In genomic region chr10:124193309-124193696, GRCh38 we compare ENCODE assay signal across 34 cellular contexts.
"Had no signal": no experiment of that assay in that cellular context is flagged by ENCODE, and none has a peak within 500 bp of the region (broad histone marks: within the 10 kb centered on the region; RNA-seq: fewer than 3 reads in every experiment).

No MANE protein-coding gene starts in this region.

- H3K36me3 Mint-ChIP-seq: activated naive CD4-positive, alpha-beta T cell treated with anti-CD3 and anti-CD28 coated beads, Interleukin-2, amount 50 U/mL, for 72 hours; activated naive CD8-positive, alpha-beta T cell treated with anti-CD3 and anti-CD28 coated beads for 36 hours; WTC11 had no signal

- H3K4me1 ChIP-seq: adrenal gland, body of pancreas had no signal

- H3K4me1 Mint-ChIP-seq: activated CD4-positive, alpha-beta T cell treated with anti-CD3 and anti-CD28 coated beads for 36 hours; activated CD4-positive, alpha-beta T cell treated with anti-CD3 and anti-CD28 coated beads, Interleukin-2, amount 10 ng/mL, durations not matched to agents 7 days and 5 days; activated naive CD8-positive, alpha-beta T cell treated with anti-CD3 and anti-CD28 coated beads for 36 hours; activated T-helper 17 cell treated with anti-CD3 and anti-CD28 coated beads, Interleukin-2, amount 50 U/mL, for 72 hours; central memory CD8-positive, alpha-beta T cell had no signal

- H3K27ac ChIP-seq: adrenal gland, body of pancreas, brain microvascular endothelial cell, cardiac muscle cell, WERI-Rb-1 had no signal

- H3K4me3 Mint-ChIP-seq: activated CD4-positive, alpha-beta T cell treated with anti-CD3 and anti-CD28 coated beads for 36 hours; activated CD4-positive, alpha-beta T cell treated with anti-CD3 and anti-CD28 coated beads, Interleukin-2, amount 10 ng/mL, durations not matched to agents 7 days and 5 days; activated CD8-positive, alpha-beta T cell treated with anti-CD3 and anti-CD28 coated beads for 36 hours; activated naive CD4-positive, alpha-beta T cell treated with anti-CD3 and anti-CD28 coated beads for 36 hours; activated naive CD8-positive, alpha-beta T cell treated with anti-CD3 and anti-CD28 coated beads for 36 hours; activated T-cell treated with anti-CD3 and anti-CD28 coated beads, Interleukin-2, amount 50 U/mL, for 4 hours; activated T-cell treated with anti-CD3 and anti-CD28 coated beads, Interleukin-2, amount 50 U/mL, for 72 hours; activated T-helper 1 cell treated with anti-CD3 and anti-CD28 coated beads, Interleukin-12 subunit alpha, Interleukin-12 subunit beta, Interleukin-2, Interleukin-4 antibody, amounts not matched to agents 30 ng/mL and 10 ng/mL and 1 ng/mL, durations not matched to agents 14 hours and 24 hours and 36 hours; activated T-helper 17 cell treated with anti-CD3 and anti-CD28 coated beads, Interleukin-2, amount 50 U/mL, for 72 hours; central memory CD8-positive, alpha-beta T cell; T-helper 1 cell treated with Interleukin-12 subunit alpha and Interleukin-12 subunit beta and Interleukin-4 antibody, amounts not matched to agents 30 μg/mL and 1 μg/mL, for 36 hours; T-helper 2 cell treated with Interferon-gamma antibody and Interleukin-4, amounts not matched to agents 5 μg/mL and 100 μg/mL, for 36 hours; WTC11 had no signal

- DNase-seq: activated CD4-positive, alpha-beta T cell treated with anti-CD3 and anti-CD28 coated beads for 1 hour; activated CD4-positive, alpha-beta T cell treated with anti-CD3 and anti-CD28 coated beads, Interleukin-2, amount 10 ng/mL, durations not matched to agents 7 days and 5 days; activated CD4-positive, CD25-positive, alpha-beta regulatory T cell; activated CD8-positive, alpha-beta memory T cell treated with anti-CD3 and anti-CD28 coated beads, Interleukin-2, amount 50 U/mL, for 4 hours; activated gamma-delta T cell treated with Interleukin-2 at 50 U/mL for 16 hours; activated naive CD4-positive, alpha-beta T cell; activated naive CD4-positive, alpha-beta T cell treated with anti-CD3 and anti-CD28 coated beads, Interleukin-2, amount 50 U/mL, for 16 hours; activated naive CD8-positive, alpha-beta T cell treated with anti-CD3 and anti-CD28 coated beads for 36 hours; activated T-cell treated with anti-CD3 and anti-CD28 coated beads for 4 hours; activated T-cell treated with anti-CD3 and anti-CD28 coated beads, Interleukin-2, amount 50 U/mL, for 1 hour; activated T-cell treated with anti-CD3 and anti-CD28 coated beads, Interleukin-2, amount 50 U/mL, for 4 hours; activated T-cell treated with anti-CD3 and anti-CD28 coated beads, Interleukin-2, amount 50 U/mL, for 72 hours; adrenal gland; amniotic stem cell; aorta; body of pancreas; brain microvascular endothelial cell; caudate nucleus; cerebellar nuclear complex; T-helper 1 cell; T-helper 2 cell; T-helper 9 cell had no signal

- H3K9me3 ChIP-seq: adrenal gland, body of pancreas had no signal

- H3K9me3 Mint-ChIP-seq: activated CD4-positive, alpha-beta T cell treated with anti-CD3 and anti-CD28 coated beads, Interleukin-2, amount 10 ng/mL, durations not matched to agents 7 days and 5 days; activated naive CD4-positive, alpha-beta T cell treated with anti-CD3 and anti-CD28 coated beads for 36 hours; activated naive CD8-positive, alpha-beta T cell treated with anti-CD3 and anti-CD28 coated beads for 36 hours; activated T-cell treated with anti-CD3 and anti-CD28 coated beads, Interleukin-2, amount 50 U/mL, for 4 hours; activated T-cell treated with anti-CD3 and anti-CD28 coated beads, Interleukin-2, amount 50 U/mL, for 72 hours; activated T-helper 1 cell treated with anti-CD3 and anti-CD28 coated beads, Interleukin-12 subunit alpha, Interleukin-12 subunit beta, Interleukin-2, Interleukin-4 antibody, amounts not matched to agents 30 ng/mL and 10 ng/mL and 1 ng/mL, durations not matched to agents 14 hours and 24 hours and 36 hours; activated T-helper 17 cell treated with anti-CD3 and anti-CD28 coated beads, Interleukin-2, amount 50 U/mL, for 72 hours; central memory CD8-positive, alpha-beta T cell; T-helper 1 cell treated with Interleukin-12 subunit alpha and Interleukin-12 subunit beta and Interleukin-4 antibody, amounts not matched to agents 30 μg/mL and 1 μg/mL, for 36 hours; T-helper 2 cell treated with Interferon-gamma antibody and Interleukin-4, amounts not matched to agents 5 μg/mL and 100 μg/mL, for 36 hours had no signal

- H3K27me3 ChIP-seq: adrenal gland, body of pancreas, brain microvascular endothelial cell, cardiac muscle cell had no signal

- H3K36me3 ChIP-seq: adrenal gland, brain microvascular endothelial cell, cardiac muscle cell, WERI-Rb-1 had no signal

- H3K27ac Mint-ChIP-seq: activated CD4-positive, alpha-beta T cell treated with anti-CD3 and anti-CD28 coated beads for 36 hours; activated CD4-positive, alpha-beta T cell treated with anti-CD3 and anti-CD28 coated beads, Interleukin-2, amount 10 ng/mL, durations not matched to agents 7 days and 5 days; activated CD8-positive, alpha-beta T cell treated with anti-CD3 and anti-CD28 coated beads for 36 hours; activated naive CD4-positive, alpha-beta T cell treated with anti-CD3 and anti-CD28 coated beads for 36 hours; activated naive CD4-positive, alpha-beta T cell treated with anti-CD3 and anti-CD28 coated beads, Interleukin-2, amount 50 U/mL, for 72 hours; activated naive CD8-positive, alpha-beta T cell treated with anti-CD3 and anti-CD28 coated beads for 36 hours; activated T-cell treated with anti-CD3 and anti-CD28 coated beads, Interleukin-2, amount 50 U/mL, for 72 hours; activated T-helper 1 cell treated with anti-CD3 and anti-CD28 coated beads, Interleukin-12 subunit alpha, Interleukin-12 subunit beta, Interleukin-2, Interleukin-4 antibody, amounts not matched to agents 30 ng/mL and 10 ng/mL and 1 ng/mL, durations not matched to agents 14 hours and 24 hours and 36 hours; activated T-helper 17 cell treated with anti-CD3 and anti-CD28 coated beads, Interleukin-2, amount 50 U/mL, for 72 hours; T-helper 1 cell treated with Interleukin-12 subunit alpha and Interleukin-12 subunit beta and Interleukin-4 antibody, amounts not matched to agents 30 μg/mL and 1 μg/mL, for 36 hours; T-helper 2 cell treated with Interferon-gamma antibody and Interleukin-4, amounts not matched to agents 5 μg/mL and 100 μg/mL, for 36 hours; WTC11 had no signal

- H3K4me3 ChIP-seq: adrenal gland, body of pancreas, cardiac muscle cell had no signal
